ENCODE assay signal across 9 cellular contexts in genomic region chr10:32983333-32983909, GRCh38. TPM values are rescaled to one million over a fixed set of nuclear protein-coding genes. Genes with fewer than 3 reads are reported as not detected.
DNase-seq lines count a peak whose midpoint lies in the region; ATAC-seq and TF ChIP-seq lines count a peak whose summit lies in the region.
"Had no signal": no experiment of that assay in that cellular context is flagged by ENCODE, and none has a peak within 500 bp of the region (broad histone marks: within the 10 kb centered on the region; RNA-seq: fewer than 3 reads in every experiment).

No MANE protein-coding gene starts in this region.

- H3K4me1 ChIP-seq in tibial artery, result peaks cover 0 to 31% (median 15%) of the 10 kb centered on the region in 4 donors
- H3K4me1 ChIP-seq in testis, result peaks cover 4% of the 10 kb centered on the region

- H3K36me3 ChIP-seq in tibial artery, result no peaks in the 10 kb centered on the region
- H3K36me3 ChIP-seq in testis (ENCODE audit: low read depth, missing control alignments), result no peaks in the 10 kb centered on the region

- peak overlapping the region; percentile 24; the same call in 1 of the 2 replicates for H3K4me3 ChIP-seq in WI38 (ENCODE audit: low read depth, low read length)
- H3K4me3 ChIP-seq in tibial artery, result no peak overlapping the region
- no peak overlapping the region for H3K4me3 ChIP-seq in testis

- H3K27ac ChIP-seq in tibial artery (peak overlapping the region; percentile 37 to 46), testis (no peak overlapping the region)

- H3K36me3 Mint-ChIP-seq in activated naive CD4-positive, alpha-beta T cell treated with anti-CD3 and anti-CD28 coated beads, Interleukin-2, amount 10 ng/mL, durations not matched to agents 7 days and 5 days, result no peaks in the 10 kb centered on the region

- TF ChIP-seq CTCF in WI38 (IDR thresholded peaks at IDR 0.05; ENCODE audit: low read depth, low read length), result no peak
- no peak for TF ChIP-seq CTCF in tibial artery (IDR thresholded peaks at IDR 0.05)
- TF ChIP-seq CTCF in testis (IDR thresholded peaks at IDR 0.05), result no peak

- H3K27me3 Mint-ChIP-seq in activated naive CD4-positive, alpha-beta T cell treated with anti-CD3 and anti-CD28 coated beads, Interleukin-2, amount 10 ng/mL, durations not matched to agents 7 days and 5 days, result peaks cover 4% of the 10 kb centered on the region
- H3K27me3 Mint-ChIP-seq: activated B cell treated with CpG ODN at 0.5 μM for 24 hours had no signal

- H3K27me3 ChIP-seq in tibial artery, result no peaks in the 10 kb centered on the region
- H3K27me3 ChIP-seq in testis, result no peaks in the 10 kb centered on the region

- ATAC-seq in HG03097 (IDR thresholded peaks at IDR 0.05; ENCODE audit: low FRiP score, unreplicated experiment) (no peak), GM21423 (IDR thresholded peaks at IDR 0.05; ENCODE audit: unreplicated experiment) (no peak)

- H3K9me3 ChIP-seq in tibial artery (no peaks in the 10 kb centered on the region), testis (no peaks in the 10 kb centered on the region)

- TF ChIP-seq POLR2A in testis (IDR thresholded peaks at IDR 0.05), result no peak

- intact Hi-C loops in tibial artery (cut with DNase I; ENCODE audit: low total_unique reads), result no loop called here
- intact Hi-C loops in testis (cut with DNase I; ENCODE audit: low total_unique reads), result no loop called here

- peaks cover 25% of the 10 kb centered on the region for H3K4me1 Mint-ChIP-seq in activated naive CD4-positive, alpha-beta T cell treated with anti-CD3 and anti-CD28 coated beads, Interleukin-2, amount 10 ng/mL, durations not matched to agents 7 days and 5 days

- no peak overlapping the region for H3K27ac Mint-ChIP-seq in activated naive CD4-positive, alpha-beta T cell treated with anti-CD3 and anti-CD28 coated beads, Interleukin-2, amount 10 ng/mL, durations not matched to agents 7 days and 5 days
- H3K27ac Mint-ChIP-seq: activated B cell treated with CpG ODN at 0.5 μM for 24 hours had no signal

- no peaks in the 10 kb centered on the region for H3K9me3 Mint-ChIP-seq in activated naive CD4-positive, alpha-beta T cell treated with anti-CD3 and anti-CD28 coated beads, Interleukin-2, amount 10 ng/mL, durations not matched to agents 7 days and 5 days
- H3K9me3 Mint-ChIP-seq: activated B cell treated with CpG ODN at 0.5 μM for 24 hours had no signal

- peak; percentile 27 for DNase-seq in activated naive CD4-positive, alpha-beta T cell treated with Interleukin-2 at 50 U/mL for 16 hours
- DNase-seq in activated naive CD4-positive, alpha-beta T cell treated with anti-CD3 and anti-CD28 coated beads, Interleukin-2, amount 10 ng/mL, durations not matched to agents 7 days and 5 days, result no peak
- DNase-seq in iris pigment epithelial cell (ENCODE audit: low read depth) (peak; percentile 96), tibial artery (no peak), testis (no peak)
- DNase-seq: activated B cell treated with CpG ODN at 0.5 μM for 24 hours had no signal

- 75 to 91% methylated on average over 3 of the region's 3 CpGs for WGBS in testis, 2 donors

- no peak overlapping the region for H3K4me3 Mint-ChIP-seq in activated naive CD4-positive, alpha-beta T cell treated with anti-CD3 and anti-CD28 coated beads, Interleukin-2, amount 10 ng/mL, durations not matched to agents 7 days and 5 days
- H3K4me3 Mint-ChIP-seq: activated B cell treated with CpG ODN at 0.5 μM for 24 hours had no signal

- CTCF ChIA-PET in activated naive CD4-positive, alpha-beta T cell treated with anti-CD3 and anti-CD28 coated beads, Interleukin-2, amount 10 ng/mL, durations not matched to agents 7 days and 5 days (lab: Charles Lee), result interaction anchor here (0.7 to 1.0 kb wide), 2 partner anchors 25 to 678 kb away, joined by 3 read pairs; no protein-coding TSS in a partner anchor

RNA-seq across cellular contexts. Expression of gene ITGB1, which starts 25.4 kb away (rescaled TPM):
- 100 to 1,000 TPM; 158 to 189 TPM for total RNA-seq in testis
- 175 TPM for polyA plus RNA-seq in testis (ENCODE audit: insufficient read depth, low read depth, low replicate concordance)

Comparison
In these comparisons a context has a peak if more than half of its experiments do, and no peak if none do; other contexts are left out.
1. DNase-seq: peak in activated naive CD4-positive, alpha-beta T cell treated with Interleukin-2 at 50 U/mL for 16 hours (single experiment) and iris pigment epithelial cell (single experiment); none in activated naive CD4-positive, alpha-beta T cell treated with anti-CD3 and anti-CD28 coated beads, Interleukin-2, amount 10 ng/mL, durations not matched to agents 7 days and 5 days (single experiment), tibial artery (0 of 2) and testis (single experiment).
2. H3K27ac ChIP-seq: peak in tibial artery (2 of 2); none in testis (0 of 2).